Comparison of ENCODE assay signal across 11 cellular contexts in the genomic region with DNA sequence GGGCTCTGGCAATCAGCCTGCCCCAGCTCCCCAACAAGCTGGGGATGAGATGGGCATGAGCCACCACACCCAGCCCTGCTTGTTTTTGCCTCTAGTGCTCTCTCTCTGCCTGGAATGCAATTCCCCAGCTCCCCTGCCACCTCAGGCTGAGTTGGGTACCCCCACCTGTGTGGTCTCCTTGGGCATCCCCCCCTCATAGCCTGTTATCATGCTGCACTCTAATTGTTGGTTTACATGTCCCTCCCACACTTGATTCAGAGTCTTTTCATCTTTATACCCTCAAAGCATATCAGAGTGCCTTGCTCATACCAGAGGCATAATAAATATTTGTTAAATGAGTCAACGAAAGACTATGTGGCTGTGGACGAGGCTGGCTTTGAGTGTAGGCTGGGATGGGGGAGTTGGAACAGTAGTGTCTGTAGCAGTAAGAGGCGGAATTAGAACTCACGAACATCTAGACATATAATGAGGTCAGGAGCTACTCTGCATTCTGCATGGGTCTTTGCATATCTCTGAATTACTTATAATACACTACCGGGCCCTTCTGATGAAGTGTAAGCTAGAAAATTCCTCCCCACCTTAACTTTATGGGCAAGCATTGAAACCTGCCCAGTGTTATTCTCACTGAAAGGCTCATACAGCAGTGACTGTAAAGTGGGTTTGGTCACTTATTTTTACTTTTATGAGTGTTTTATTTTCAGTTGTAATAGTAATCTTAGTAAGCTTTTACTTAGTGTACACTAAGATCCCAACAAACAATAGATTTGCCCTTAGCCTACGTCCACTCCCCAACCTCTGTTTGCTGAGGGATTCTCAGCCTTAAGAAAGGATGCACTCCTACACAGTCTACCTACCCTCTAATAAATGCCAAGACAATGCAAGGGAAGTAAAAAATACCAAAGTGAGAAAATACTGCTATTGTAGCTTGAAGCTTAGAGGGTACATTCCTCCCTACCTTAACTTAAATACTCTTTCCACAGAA. TPM values are rescaled to one million over a fixed set of nuclear protein-coding genes. Genes with fewer than 3 reads are reported as not detected.
A peak's percentile ranks its signal among the peaks of the same experiment; 100 is the strongest.
DNase-seq lines count a peak whose midpoint lies in the region; ATAC-seq and TF ChIP-seq lines count a peak whose summit lies in the region.
"Had no signal": no experiment of that assay in that cellular context is flagged by ENCODE, and none has a peak within 500 bp of the region (broad histone marks: within the 10 kb centered on the region; RNA-seq: fewer than 3 reads in every experiment).

No MANE protein-coding gene starts in this region.

- H3F3A ChIP-seq in PC-9 (ENCODE audit: insufficient read depth, low read depth) = peaks cover 8% of the 10 kb centered on the region; the same call in 1 of the 2 replicates

- intact Hi-C loops in PC-9 (cut with micrococcal nuclease; ENCODE audit: unreplicated experiment) = loop anchor here (1.0 to 2.0 kb wide), 2 partner anchors 34 to 59 kb away; a partner anchor contains a TSS

- no peaks in the 10 kb centered on the region for H3K9me2 ChIP-seq in PC-9 (ENCODE audit: insufficient read depth)

- peaks cover 21% of the 10 kb centered on the region for H3K4me1 ChIP-seq in PC-9 (replicated peaks; ENCODE audit: insufficient read depth)
- peaks cover 20% of the 10 kb centered on the region for H3K4me1 ChIP-seq in osteoblast (ENCODE audit: insufficient read depth, low read length)

- H3K4me2 ChIP-seq in PC-9 (peak overlapping the region; percentile 9; the same call in 1 of the 2 replicates), osteoblast (ENCODE audit: insufficient read depth, low read length) (peak overlapping the region; percentile 1)

- TF ChIP-seq CTCF in PC-9 (conservative IDR thresholded peaks at IDR 0.05) (no peak), epithelial cell of esophagus (IDR thresholded peaks at IDR 0.05; ENCODE audit: insufficient read depth, low read depth, low read length, missing control alignments) (no peak), osteoblast (IDR thresholded peaks at IDR 0.05; ENCODE audit: extremely low read depth, low read depth, low read length) (no peak)

- H3K27me3 ChIP-seq in PC-9 (ENCODE audit: insufficient read depth, low read depth) (no peaks in the 10 kb centered on the region), osteoblast (ENCODE audit: insufficient read depth, low read length) (no peaks in the 10 kb centered on the region)

- H4K20me1 ChIP-seq in PC-9 (ENCODE audit: insufficient read depth) = no peaks in the 10 kb centered on the region
- H4K20me1 ChIP-seq in osteoblast (ENCODE audit: insufficient read depth, low read length) = no peaks in the 10 kb centered on the region

- H3K27ac ChIP-seq in PC-9 (peak overlapping the region; percentile 28), osteoblast (ENCODE audit: low read depth, low read length) (no peak overlapping the region)

- POLR2A ChIA-PET in PC-9 (lab: Charles Lee; ENCODE audit: unreplicated experiment) = interaction anchor here (0.6 to 0.7 kb wide), 3 partner anchors 112 to 1116 kb away, joined by 3 to 20 read pairs (median 4); a partner anchor contains a TSS

- H3K79me2 ChIP-seq in PC-9 (ENCODE audit: low read depth) = no peaks in the 10 kb centered on the region
- H3K79me2 ChIP-seq in osteoblast (ENCODE audit: insufficient read depth, low read length) = no peaks in the 10 kb centered on the region

- ATAC-seq in GM18873 (IDR thresholded peaks at IDR 0.05; ENCODE audit: low FRiP score, unreplicated experiment) = no peak

- no peak overlapping the region for H3K4me3 ChIP-seq in PC-9
- no peak overlapping the region for H3K4me3 ChIP-seq in epithelial cell of esophagus (ENCODE audit: low read length)
- H3K4me3 ChIP-seq in osteoblast (ENCODE audit: insufficient read depth, low read length) = no peak overlapping the region

- BruUV-seq in PC-9 (replicated peaks; lab: Mats Ljungman, UMichigan) = no TSS peak

- H3K9me3 ChIP-seq in PC-9 (ENCODE audit: insufficient read depth, low read depth) = peaks cover 23% of the 10 kb centered on the region
- no peaks in the 10 kb centered on the region for H3K9me3 ChIP-seq in osteoblast (ENCODE audit: low read depth, low read length)

- H3K36me3 ChIP-seq in PC-9 (ENCODE audit: low read depth) = no peaks in the 10 kb centered on the region
- no peaks in the 10 kb centered on the region for H3K36me3 ChIP-seq in osteoblast (ENCODE audit: insufficient read depth, low read length)

- H2AFZ ChIP-seq in PC-9 (no peak overlapping the region), osteoblast (ENCODE audit: low read length) (no peak overlapping the region)

- CTCF ChIA-PET in PC-9 (lab: Charles Lee) = interaction anchor here (0.6 to 1.2 kb wide), 3 partner anchors 22 to 58 kb away, joined by 3 to 6 read pairs (median 4); a partner anchor contains a TSS

- in situ Hi-C loops in G401 (cut with HindIII; ENCODE audit: low sequenced_read_pairs) = no loop called here

- DNase-seq in COLO829 (ENCODE audit: low spot score) (peak; percentile 76), PC-9 (peak; percentile 80 to 97), epithelial cell of esophagus (ENCODE audit: low read depth) (peak; percentile 88), osteoblast (ENCODE audit: insufficient read length, low spot score, missing footprints) (peak; percentile 92), G401 (ENCODE audit: low spot score) (no peak), DMS79 (lab: John Stamatoyannopoulos, UW) (no peak)
- DNase-seq in activated naive CD4-positive, alpha-beta T cell (lab: John Stamatoyannopoulos, UW) = no peak
- DNase-seq: activated CD4-positive, alpha-beta T cell treated with anti-CD3 and anti-CD28 coated beads, Interleukin-2, amount 10 ng/mL, durations not matched to agents 7 days and 5 days; hippocampal formation had no signal

RNA-seq across cellular contexts. Expression of a gene that starts 58.7 kb away (rescaled TPM):
- 3.3 and 5.9 TPM in 2 replicates for total RNA-seq in PC-9 (2021)
- 0.88 and 1.4 TPM in 2 replicates for total RNA-seq in osteoblast
- total RNA-seq in G401 (2014; rRNA removed; shearing (Covaris generic)) = 0.49 and 0.68 TPM in 2 replicates
- total RNA-seq: neural crest cell had no signal

Comparison
In these comparisons a context has a peak if more than half of its experiments do, and no peak if none do; other contexts are left out.
1. DNase-seq: peak in COLO829 (single experiment), PC-9 (2 of 2), epithelial cell of esophagus (single experiment) and osteoblast (single experiment); none in G401 (single experiment), activated naive CD4-positive, alpha-beta T cell (0 of 4) and DMS79 (single experiment).